ENCODE assay signal across 27 cellular contexts in genomic region chr16:26777821-26778220, GRCh38.
"Had no signal": no experiment of that assay in that cellular context is flagged by ENCODE, and none has a peak within 500 bp of the region (broad histone marks: within the 10 kb centered on the region; RNA-seq: fewer than 3 reads in every experiment).

No MANE protein-coding gene starts in this region.

- H3K9me3 Mint-ChIP-seq: nephron progenitor cell; neural crest cell; stimulated activated naive CD8-positive, alpha-beta T cell treated with anti-CD3 and anti-CD28 coated beads, Interleukin-15, Interleukin-2, amounts not matched to agents 100 ng/mL and 50 ng/mL, for 24 hours; type B pancreatic cell had no signal

- H3K9me3 ChIP-seq: neutrophil, pancreas, prostate gland, right lobe of liver, suprapubic skin, testis, tibial artery, transverse colon, upper lobe of right lung, uterus had no signal

- H3K4me1 Mint-ChIP-seq: naive thymus-derived CD8-positive, alpha-beta T cell; nephron progenitor cell; neural crest cell; stimulated activated effector memory CD8-positive, alpha-beta T cell treated with anti-CD3 and anti-CD28 coated beads, Interleukin-12 subunit alpha, Interleukin-12 subunit beta, amount 100 ng/mL, for 72 hours; stimulated activated naive B cell treated with anti-CD40 and anti-IgM and Interleukin-4, amounts not matched to agents 10 μg/mL and 1 μg/mL and 100 μg/mL, for 72 hours had no signal

- H3K36me3 Mint-ChIP-seq: naive thymus-derived CD8-positive, alpha-beta T cell; natural killer cell treated with Interleukin-12 subunit alpha and Interleukin-12 subunit beta and Interleukin-15 and Interleukin-18, amount 100 ng/mL, for 72 hours; stimulated activated effector memory CD8-positive, alpha-beta T cell treated with anti-CD3 and anti-CD28 coated beads, Interleukin-12 subunit alpha, Interleukin-12 subunit beta, amount 100 ng/mL, for 72 hours; stimulated activated naive B cell treated with anti-CD40 and anti-IgM and Interleukin-4, amounts not matched to agents 10 μg/mL and 1 μg/mL and 100 μg/mL, for 72 hours; type B pancreatic cell had no signal

- H3K4me3 Mint-ChIP-seq: naive thymus-derived CD8-positive, alpha-beta T cell; natural killer cell treated with Interleukin-12 subunit alpha and Interleukin-12 subunit beta and Interleukin-15 and Interleukin-18, amount 100 ng/mL, for 72 hours; nephron progenitor cell; neural crest cell; stimulated activated effector memory CD8-positive, alpha-beta T cell treated with anti-CD3 and anti-CD28 coated beads, Interleukin-12 subunit alpha, Interleukin-12 subunit beta, amount 100 ng/mL, for 72 hours; stimulated activated naive B cell treated with anti-CD40 and anti-IgM and Interleukin-4, amounts not matched to agents 10 μg/mL and 1 μg/mL and 100 μg/mL, for 72 hours; stimulated activated naive CD8-positive, alpha-beta T cell treated with anti-CD3 and anti-CD28 coated beads, Interleukin-15, Interleukin-2, amounts not matched to agents 100 ng/mL and 50 ng/mL, for 24 hours; type B pancreatic cell had no signal

- H3K27ac Mint-ChIP-seq: naive thymus-derived CD8-positive, alpha-beta T cell; natural killer cell treated with Interleukin-12 subunit alpha and Interleukin-12 subunit beta and Interleukin-15 and Interleukin-18, amount 100 ng/mL, for 72 hours; nephron progenitor cell; stimulated activated effector memory CD8-positive, alpha-beta T cell treated with anti-CD3 and anti-CD28 coated beads, Interleukin-12 subunit alpha, Interleukin-12 subunit beta, amount 100 ng/mL, for 72 hours; stimulated activated naive B cell treated with anti-CD40 and anti-IgM and Interleukin-4, amounts not matched to agents 10 μg/mL and 1 μg/mL and 100 μg/mL, for 72 hours; stimulated activated naive CD8-positive, alpha-beta T cell treated with anti-CD3 and anti-CD28 coated beads, Interleukin-15, Interleukin-2, amounts not matched to agents 100 ng/mL and 50 ng/mL, for 24 hours; type B pancreatic cell had no signal

- H3K27me3 ChIP-seq: neutrophil, right lobe of liver, sigmoid colon, testis, tibial artery, uterus had no signal

- DNase-seq: naive thymus-derived CD8-positive, alpha-beta T cell; nephron progenitor cell; pancreas; right cardiac atrium; right lobe of liver; sigmoid colon; small intestine; stimulated activated CD4-positive, alpha-beta T cell treated with anti-CD3 and anti-CD28 coated beads, Interleukin-15, amount 100 ng/mL, for 24 hours; stimulated activated CD4-positive, alpha-beta T cell treated with anti-CD3 and anti-CD28 coated beads, Interleukin-2, amount 100 ng/mL, for 24 hours; stimulated activated CD4-positive, alpha-beta T cell treated with anti-CD3 and anti-CD28 coated beads, Interleukin-2, amount 100 ng/mL, for 48 hours; stimulated activated CD4-positive, alpha-beta T cell treated with anti-CD3 and anti-CD28 coated beads, Interleukin-4, amount 100 ng/mL, for 24 hours; stimulated activated naive B cell treated with anti-CD40 and anti-IgM and Interleukin-4, amounts not matched to agents 10 μg/mL and 1 μg/mL and 100 μg/mL, for 72 hours; stimulated activated naive CD4-positive, alpha-beta T cell treated with Interleukin-2 at 50 U/mL for 16 hours; stomach; testis; tibial artery; transverse colon; upper lobe of right lung; uterus had no signal

- H3K4me1 ChIP-seq: pancreas, prostate gland, right lobe of liver, sigmoid colon, stomach, suprapubic skin, testis, tibial artery, transverse colon, upper lobe of right lung, uterus had no signal

- H3K27ac ChIP-seq: neutrophil, pancreas, prostate gland, right lobe of liver, sigmoid colon, stomach, suprapubic skin, testis, tibial artery, transverse colon, upper lobe of right lung, uterus had no signal
